ENCODE assay signal across 1 cellular context in genomic region chr15:81256916-81257315, GRCh38.
TF ChIP-seq lines count a peak whose summit lies in the region.

No MANE protein-coding gene starts in this region.

TF ChIP-seq in HEK293, 187 proteins besides CTCF, POLR2A, EP300 and RAD21 (continued from another document):
- TF ChIP-seq, protein P1, sequence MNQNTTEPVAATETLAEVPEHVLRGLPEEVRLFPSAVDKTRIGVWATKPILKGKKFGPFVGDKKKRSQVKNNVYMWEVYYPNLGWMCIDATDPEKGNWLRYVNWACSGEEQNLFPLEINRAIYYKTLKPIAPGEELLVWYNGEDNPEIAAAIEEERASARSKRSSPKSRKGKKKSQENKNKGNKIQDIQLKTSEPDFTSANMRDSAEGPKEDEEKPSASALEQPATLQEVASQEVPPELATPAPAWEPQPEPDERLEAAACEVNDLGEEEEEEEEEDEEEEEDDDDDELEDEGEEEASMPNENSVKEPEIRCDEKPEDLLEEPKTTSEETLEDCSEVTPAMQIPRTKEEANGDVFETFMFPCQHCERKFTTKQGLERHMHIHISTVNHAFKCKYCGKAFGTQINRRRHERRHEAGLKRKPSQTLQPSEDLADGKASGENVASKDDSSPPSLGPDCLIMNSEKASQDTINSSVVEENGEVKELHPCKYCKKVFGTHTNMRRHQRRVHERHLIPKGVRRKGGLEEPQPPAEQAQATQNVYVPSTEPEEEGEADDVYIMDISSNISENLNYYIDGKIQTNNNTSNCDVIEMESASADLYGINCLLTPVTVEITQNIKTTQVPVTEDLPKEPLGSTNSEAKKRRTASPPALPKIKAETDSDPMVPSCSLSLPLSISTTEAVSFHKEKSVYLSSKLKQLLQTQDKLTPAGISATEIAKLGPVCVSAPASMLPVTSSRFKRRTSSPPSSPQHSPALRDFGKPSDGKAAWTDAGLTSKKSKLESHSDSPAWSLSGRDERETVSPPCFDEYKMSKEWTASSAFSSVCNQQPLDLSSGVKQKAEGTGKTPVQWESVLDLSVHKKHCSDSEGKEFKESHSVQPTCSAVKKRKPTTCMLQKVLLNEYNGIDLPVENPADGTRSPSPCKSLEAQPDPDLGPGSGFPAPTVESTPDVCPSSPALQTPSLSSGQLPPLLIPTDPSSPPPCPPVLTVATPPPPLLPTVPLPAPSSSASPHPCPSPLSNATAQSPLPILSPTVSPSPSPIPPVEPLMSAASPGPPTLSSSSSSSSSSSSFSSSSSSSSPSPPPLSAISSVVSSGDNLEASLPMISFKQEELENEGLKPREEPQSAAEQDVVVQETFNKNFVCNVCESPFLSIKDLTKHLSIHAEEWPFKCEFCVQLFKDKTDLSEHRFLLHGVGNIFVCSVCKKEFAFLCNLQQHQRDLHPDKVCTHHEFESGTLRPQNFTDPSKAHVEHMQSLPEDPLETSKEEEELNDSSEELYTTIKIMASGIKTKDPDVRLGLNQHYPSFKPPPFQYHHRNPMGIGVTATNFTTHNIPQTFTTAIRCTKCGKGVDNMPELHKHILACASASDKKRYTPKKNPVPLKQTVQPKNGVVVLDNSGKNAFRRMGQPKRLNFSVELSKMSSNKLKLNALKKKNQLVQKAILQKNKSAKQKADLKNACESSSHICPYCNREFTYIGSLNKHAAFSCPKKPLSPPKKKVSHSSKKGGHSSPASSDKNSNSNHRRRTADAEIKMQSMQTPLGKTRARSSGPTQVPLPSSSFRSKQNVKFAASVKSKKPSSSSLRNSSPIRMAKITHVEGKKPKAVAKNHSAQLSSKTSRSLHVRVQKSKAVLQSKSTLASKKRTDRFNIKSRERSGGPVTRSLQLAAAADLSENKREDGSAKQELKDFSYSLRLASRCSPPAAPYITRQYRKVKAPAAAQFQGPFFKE (tag by site-specific recombination; IDR thresholded peaks at IDR 0.05; ENCODE audit: borderline replicate concordance), result no peak
